In the genomic region with DNA sequence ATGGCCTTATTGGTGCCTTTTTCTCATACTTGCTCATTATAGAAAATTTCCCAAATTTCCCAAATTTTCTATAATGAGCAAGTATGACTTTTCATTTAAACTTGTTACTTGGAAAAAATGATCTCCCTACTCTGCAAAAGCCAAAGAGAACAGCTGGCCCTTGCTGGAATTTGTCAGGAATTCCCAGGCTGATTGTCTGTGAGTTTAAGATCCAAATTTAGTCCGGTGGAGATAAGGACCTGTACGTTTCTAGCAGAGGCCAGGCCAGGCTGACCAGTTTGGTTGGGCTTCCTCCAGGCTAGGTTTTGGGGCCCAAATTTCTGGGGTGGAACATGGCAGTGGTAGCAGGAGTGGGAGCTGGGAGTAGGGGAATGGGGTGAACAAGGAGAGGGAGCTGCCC, we compare ENCODE assay signal across 16 cellular contexts. TPM values are rescaled to one million over a fixed set of nuclear protein-coding genes. Genes with fewer than 3 reads are reported as not detected.
DNase-seq lines count a peak whose midpoint lies in the region; ATAC-seq and TF ChIP-seq lines count a peak whose summit lies in the region.
"Had no signal": no experiment of that assay in that cellular context is flagged by ENCODE, and none has a peak within 500 bp of the region (broad histone marks: within the 10 kb centered on the region; RNA-seq: fewer than 3 reads in every experiment).

No MANE protein-coding gene starts in this region.

- H3K9ac ChIP-seq in mammary epithelial cell (ENCODE audit: insufficient read depth, low read length) (no peak overlapping the region), trophoblast cell (ENCODE audit: low read length) (no peak overlapping the region)

- no peak overlapping the region for H3K4me3 Mint-ChIP-seq in MCF 10A (ENCODE audit: unreplicated experiment)
- H3K4me3 Mint-ChIP-seq: activated naive CD4-positive, alpha-beta T cell treated with anti-CD3 and anti-CD28 coated beads, Interleukin-2, amount 50 U/mL, for 24 hours had no signal

- BruUV-seq in mammary epithelial cell (replicated peaks; lab: Mats Ljungman, UMichigan) (no TSS peak), MCF 10A (replicated peaks; lab: Mats Ljungman, UMichigan) (no TSS peak)

- CTCF ChIA-PET in mammary epithelial cell (lab: Charles Lee; ENCODE audit: low non-redundant PET) (no interaction called here), MCF 10A (lab: Yijun Ruan, JAX) (interaction anchor here (0.5 to 17.0 kb wide), 4 partner anchors 14 to 474 kb away, joined by 3 to 452 read pairs (median 4); no protein-coding TSS in a partner anchor)

- POLR2A ChIA-PET in MCF 10A (lab: Yijun Ruan, JAX): interaction anchor here (0.6 to 1.1 kb wide), 2 partner anchors 219 to 240 kb away, joined by 3 read pairs; no protein-coding TSS in a partner anchor

- no peak overlapping the region for H2BK12ac ChIP-seq in trophoblast cell (ENCODE audit: low read length)

- H2BK120ac ChIP-seq in trophoblast cell (ENCODE audit: insufficient read depth, low read length, poor library complexity): peak overlapping the region; percentile 19

- H3K4me2 ChIP-seq in mammary epithelial cell (ENCODE audit: insufficient read depth, low read depth, low read length) (no peak overlapping the region), trophoblast cell (ENCODE audit: low read length) (no peak overlapping the region)

- no peak overlapping the region for H3K14ac ChIP-seq in trophoblast cell (ENCODE audit: low read length)

- H3K4ac ChIP-seq in trophoblast cell (ENCODE audit: low read depth, low read length): no peak overlapping the region

- peaks cover 24% of the 10 kb centered on the region for H3K79me1 ChIP-seq in trophoblast cell (ENCODE audit: low read length)

- peaks cover 5% of the 10 kb centered on the region for H3K4me1 ChIP-seq in mammary epithelial cell (ENCODE audit: insufficient read depth, low read length)
- peaks cover 41 to 99% (median 90%) of the 10 kb centered on the region in 9 donors for H3K4me1 ChIP-seq in heart right ventricle
- H3K4me1 ChIP-seq in trophoblast cell (ENCODE audit: control insufficient read depth in 1 of 2, insufficient read depth in 2 of 2, low read length in 2 of 2): peaks cover 21 to 27% of the 10 kb centered on the region in 2 experiments
- H3K4me1 ChIP-seq in aorta (ENCODE audit: control insufficient read depth in 1 of 2, insufficient read depth in 2 of 2, low read length in 2 of 2): peaks cover 0 to 2% of the 10 kb centered on the region in 2 donors

- H3K4me1 Mint-ChIP-seq in MCF 10A (ENCODE audit: insufficient read depth, unreplicated experiment): peaks cover 9% of the 10 kb centered on the region

- peak overlapping the region; percentile 5 for H4K8ac ChIP-seq in trophoblast cell (ENCODE audit: low read depth, low read length)

- H3K4me3 ChIP-seq in mammary epithelial cell (replicated peaks in 1 of 3; ENCODE audit: insufficient read depth in 1 of 3, low read depth in 2 of 3, low read length in 3 of 3) (no peak overlapping the region), heart right ventricle (no peak overlapping the region), trophoblast cell (ENCODE audit: low read depth, low read length) (no peak overlapping the region), aorta (ENCODE audit: low read length in 2 of 2) (no peak overlapping the region)
- H3K4me3 ChIP-seq: pancreas had no signal

- H3K36me3 Mint-ChIP-seq in MCF 10A (ENCODE audit: insufficient read depth, unreplicated experiment): peaks cover 4% of the 10 kb centered on the region
- H3K36me3 Mint-ChIP-seq: activated naive CD4-positive, alpha-beta T cell treated with anti-CD3 and anti-CD28 coated beads, Interleukin-2, amount 50 U/mL, for 24 hours had no signal

- H3K23ac ChIP-seq in trophoblast cell (ENCODE audit: low read length): no peak overlapping the region

- H3K27me3 Mint-ChIP-seq in MCF 10A (ENCODE audit: insufficient read depth, unreplicated experiment): no peaks in the 10 kb centered on the region
- H3K27me3 Mint-ChIP-seq: activated naive CD4-positive, alpha-beta T cell treated with anti-CD3 and anti-CD28 coated beads, Interleukin-2, amount 50 U/mL, for 24 hours had no signal

- H3K27ac Mint-ChIP-seq in MCF 10A (ENCODE audit: low read depth, unreplicated experiment): no peak overlapping the region
- H3K27ac Mint-ChIP-seq: activated naive CD4-positive, alpha-beta T cell treated with anti-CD3 and anti-CD28 coated beads, Interleukin-2, amount 50 U/mL, for 24 hours had no signal

- H3K27ac ChIP-seq in mammary epithelial cell (ENCODE audit: insufficient read depth, low read depth, low read length): no peak overlapping the region
- H3K27ac ChIP-seq in heart right ventricle: peak overlapping the region; percentile 65 to 92 (median 86)
- H3K27ac ChIP-seq in trophoblast cell (ENCODE audit: low read depth, low read length): peak overlapping the region; percentile 29
- H3K27ac ChIP-seq in aorta (ENCODE audit: low read depth in 1 of 2, low read length in 2 of 2): peak overlapping the region; percentile 36 to 76
- H3K27ac ChIP-seq: 22Rv1, pancreas had no signal

- no peaks in the 10 kb centered on the region for H4K20me1 ChIP-seq in mammary epithelial cell (ENCODE audit: insufficient read depth, low read length)

- peak overlapping the region; percentile 58 for H4K91ac ChIP-seq in trophoblast cell (ENCODE audit: low read depth, low read length)

- H2AK5ac ChIP-seq in trophoblast cell (ENCODE audit: low read length): no peak overlapping the region

- peak overlapping the region; percentile 66 for H2AFZ ChIP-seq in mammary epithelial cell (ENCODE audit: low read depth, low read length)
- no peak overlapping the region for H2AFZ ChIP-seq in trophoblast cell (ENCODE audit: insufficient read depth, low read length, poor library complexity)

- in situ Hi-C loops in mammary epithelial cell (cut with MboI; ENCODE audit: low sequenced_read_pairs in 2 of 2): loop anchor here (5.0 kb wide), 2 partner anchors 211 to 216 kb away; no protein-coding TSS in a partner anchor

- H4K12ac ChIP-seq in trophoblast cell (ENCODE audit: low read depth, low read length): no peak overlapping the region

- H3K18ac ChIP-seq in trophoblast cell (ENCODE audit: low read length): no peak overlapping the region

- WGBS in mammary epithelial cell (ENCODE audit: low coverage, missing lambda C conversion rate): 46% methylated on average over 2 of the region's 2 CpGs
- WGBS in heart right ventricle, 2 donors: 3 to 7% methylated on average over 2 of the region's 2 CpGs
- WGBS in trophoblast cell (ENCODE audit: extremely low coverage, insufficient coverage, insufficient read length): no CpG with 5 or more reads among the region's 2 CpGs
- WGBS in aorta, 2 donors: 0 to 6% methylated on average over 2 of the region's 2 CpGs

- DNase-seq in mammary epithelial cell (no peak), MCF 10A (ENCODE audit: unreplicated experiment) (no peak), heart right ventricle (peak in 1 of 2 donors; percentile 62), trophoblast cell (peak; percentile 75 to 89), aorta (peak in 1 of 2 donors; percentile 74), activated gamma-delta T cell (lab: John Stamatoyannopoulos, UW) (no peak), NCI-H128 (lab: John Stamatoyannopoulos, UW; ENCODE audit: unreplicated experiment) (no peak)
- DNase-seq: COR-L47, GOT3, mesendoderm, NCI-H1092 treated with DMSO at 0.1 percent for 48 hours, NCI-H345 had no signal

- peak overlapping the region; percentile 22 for H2BK5ac ChIP-seq in trophoblast cell (ENCODE audit: low read depth, low read length, poor library complexity)

- TF ChIP-seq CTCF in mammary epithelial cell (conservative IDR thresholded peaks at IDR 0.05 in 1 of 2, IDR thresholded peaks at IDR 0.05 in 1 of 2; ENCODE audit: extremely low read depth in 1 of 2, insufficient read depth in 1 of 2, low read depth in 1 of 2, low read length in 2 of 2): no peak
- TF ChIP-seq CTCF in MCF 10A (IDR thresholded peaks at IDR 0.05; ENCODE audit: unreplicated experiment): no peak
- TF ChIP-seq CTCF in heart right ventricle (IDR thresholded peaks at IDR 0.05): no peak

- intact Hi-C loops in mammary epithelial cell (cut with micrococcal nuclease): no loop called here
- intact Hi-C loops in MCF 10A (cut with micrococcal nuclease): no loop called here
- intact Hi-C loops in heart right ventricle (cut with DNase I): loop anchor here in 8 of 10 donors (10.0 kb wide), 4 partner anchors 48 to 108 kb away; a partner anchor contains a TSS
- intact Hi-C loops in aorta (cut with DNase I): no loop called here

- no peaks in the 10 kb centered on the region for H3K9me3 ChIP-seq in mammary epithelial cell (replicated peaks; ENCODE audit: insufficient read depth, low read length)
- no peaks in the 10 kb centered on the region for H3K9me3 ChIP-seq in heart right ventricle
- H3K9me3 ChIP-seq in trophoblast cell (ENCODE audit: insufficient read depth, low read depth, low read length): no peaks in the 10 kb centered on the region
- no peaks in the 10 kb centered on the region for H3K9me3 ChIP-seq in aorta (ENCODE audit: control insufficient read depth, low read length)
- H3K9me3 ChIP-seq: pancreas had no signal

- H3K79me2 ChIP-seq in mammary epithelial cell (ENCODE audit: insufficient read depth, low read length) (no peaks in the 10 kb centered on the region), trophoblast cell (ENCODE audit: control insufficient read depth, insufficient read depth, low read length, poor library complexity) (peaks cover 2% of the 10 kb centered on the region)

- no peaks in the 10 kb centered on the region for H3K9me3 Mint-ChIP-seq in MCF 10A (ENCODE audit: unreplicated experiment)
- H3K9me3 Mint-ChIP-seq: activated naive CD4-positive, alpha-beta T cell treated with anti-CD3 and anti-CD28 coated beads, Interleukin-2, amount 50 U/mL, for 24 hours had no signal

- ATAC-seq in heart right ventricle: peak in 5 of 8 donors; percentile 3 to 26 (median 14)
- no peak for ATAC-seq in aorta (ENCODE audit: low FRiP score)
- no peak for ATAC-seq in GM21526 (IDR thresholded peaks at IDR 0.05; ENCODE audit: low FRiP score, unreplicated experiment)
- ATAC-seq: pancreas had no signal

- H3K36me3 ChIP-seq in mammary epithelial cell (ENCODE audit: insufficient read depth, low read length): no peaks in the 10 kb centered on the region
- H3K36me3 ChIP-seq in heart right ventricle: peaks cover 0 to 31% (median 4%) of the 10 kb centered on the region in 9 donors
- no peaks in the 10 kb centered on the region for H3K36me3 ChIP-seq in trophoblast cell (ENCODE audit: control insufficient read depth in 1 of 2, insufficient read depth in 2 of 2, low read length in 2 of 2)
- no peaks in the 10 kb centered on the region for H3K36me3 ChIP-seq in aorta (ENCODE audit: control insufficient read depth in 1 of 2, insufficient read depth in 2 of 2, low read length in 1 of 2)
- H3K36me3 ChIP-seq: pancreas had no signal

- H3K27me3 ChIP-seq in mammary epithelial cell (ENCODE audit: insufficient read depth, low read length) (no peaks in the 10 kb centered on the region), heart right ventricle (no peaks in the 10 kb centered on the region), trophoblast cell (ENCODE audit: insufficient read depth, low read length) (no peaks in the 10 kb centered on the region), aorta (ENCODE audit: control insufficient read depth in 1 of 2, insufficient read depth in 2 of 2, low read length in 1 of 2) (no peaks in the 10 kb centered on the region)
- H3K27me3 ChIP-seq: pancreas had no signal

- dilution Hi-C loops in mammary epithelial cell (cut with HindIII; ENCODE audit: low sequenced_read_pairs): no loop called here

RNA-seq across cellular contexts. Expression of a gene that starts 51.9 kb away (rescaled TPM):
- 1 to 10 TPM in 1 of 2 donors, under 1 TPM in 1; 0.50 to 2.9 TPM for total RNA-seq in mammary epithelial cell
- 1.5 TPM for polyA plus RNA-seq in mammary epithelial cell
- polyA minus RNA-seq in mammary epithelial cell: 0.36 TPM
- 4.8 and 7.6 TPM in 2 replicates for total RNA-seq in MCF 10A (2022)
- total RNA-seq in heart right ventricle: 10 to 100 TPM; 14.4 to 45.8 (median 21.6) TPM
- polyA plus RNA-seq in heart right ventricle: 10 to 100 TPM; 16.7 to 29.1 TPM
- 0.37 and 0.45 TPM in 2 replicates for polyA plus RNA-seq in trophoblast cell (2013)
- total RNA-seq in aorta: 10 to 100 TPM; 46.1 to 65.8 TPM
- polyA plus RNA-seq in aorta: 1 to 10 TPM; 1.9 to 3.5 TPM

Comparison
In these comparisons a context has a peak if more than half of its experiments do, and no peak if none do; other contexts are left out.
1. DNase-seq: peak in trophoblast cell (2 of 2); none in mammary epithelial cell (single experiment), MCF 10A (single experiment), activated gamma-delta T cell (single experiment) and NCI-H128 (single experiment).
2. ATAC-seq: peak in heart right ventricle (5 of 8); none in aorta (single experiment) and GM21526 (single experiment).
3. intact Hi-C loops: an anchor here in heart right ventricle (10.0 kb wide); none called in mammary epithelial cell, MCF 10A and aorta.